Comparison of ENCODE assay signal across 15 cellular contexts in genomic region chr1:172351761-172352161, GRCh38.
DNase-seq lines count a peak whose midpoint lies in the region; ATAC-seq, FAIRE-seq and TF ChIP-seq lines count a peak whose summit lies in the region.
"Had no signal": no experiment of that assay in that cellular context is flagged by ENCODE, and none has a peak within 500 bp of the region (broad histone marks: within the 10 kb centered on the region; RNA-seq: fewer than 3 reads in every experiment).

No MANE protein-coding gene starts in this region.

- DNase-seq in EL: peak; percentile 57
- DNase-seq in RCC 7860 (ENCODE audit: low spot score): peak; percentile 81
- no peak for DNase-seq in endodermal cell
- no peak for DNase-seq in osteocyte (ENCODE audit: extremely low spot score, unreplicated experiment)
- DNase-seq in effector memory CD8-positive, alpha-beta T cell: no peak
- DNase-seq in Ammon's horn (ENCODE audit: low spot score): no peak
- DNase-seq in GM19239 (ENCODE audit: insufficient read length, low spot score): no peak
- no peak for DNase-seq in NCI-H82 (lab: John Stamatoyannopoulos, UW)
- DNase-seq: activated CD8-positive, alpha-beta memory T cell treated with anti-CD3 and anti-CD28 coated beads for 24 hours; activated naive CD8-positive, alpha-beta T cell treated with anti-CD3 and anti-CD28 coated beads for 36 hours; CD8-positive, alpha-beta T cell; left cardiac atrium; NCI-H1092; ovary had no signal

- WGBS in endodermal cell (ENCODE audit: insufficient coverage in 1 of 2, insufficient read length in 1 of 2), 2 experiments: 82 to 86% methylated on average over 3 of the region's 3 CpGs

- H3K9me3 Mint-ChIP-seq in endodermal cell (peaks cover 14% of the 10 kb centered on the region), osteocyte (ENCODE audit: unreplicated experiment) (peaks cover 14% of the 10 kb centered on the region)
- H3K9me3 Mint-ChIP-seq in effector memory CD8-positive, alpha-beta T cell: peaks cover 0 to 7% of the 10 kb centered on the region in 2 donors

- no peaks in the 10 kb centered on the region for H3K27me3 ChIP-seq in endodermal cell (ENCODE audit: control insufficient read depth, insufficient read depth, low read length, poor library complexity, severe bottlenecking)
- H3K27me3 ChIP-seq: ovary, suprapubic skin had no signal

- H3K4me3 Mint-ChIP-seq in endodermal cell (no peak overlapping the region), osteocyte (ENCODE audit: unreplicated experiment) (no peak overlapping the region)
- no peak overlapping the region for H3K4me3 Mint-ChIP-seq in effector memory CD8-positive, alpha-beta T cell
- H3K4me3 Mint-ChIP-seq: activated naive CD8-positive, alpha-beta T cell treated with anti-CD3 and anti-CD28 coated beads for 36 hours; CD8-positive, alpha-beta T cell had no signal

- peaks cover 7% of the 10 kb centered on the region for H3K4me1 Mint-ChIP-seq in endodermal cell
- peaks cover 60% of the 10 kb centered on the region for H3K4me1 Mint-ChIP-seq in osteocyte (ENCODE audit: unreplicated experiment)
- H3K4me1 Mint-ChIP-seq in effector memory CD8-positive, alpha-beta T cell (ENCODE audit: low read depth in 2 of 2): peaks cover 11 to 22% of the 10 kb centered on the region in 2 donors

- no peaks in the 10 kb centered on the region for H3K27me3 Mint-ChIP-seq in endodermal cell (ENCODE audit: insufficient read depth)
- no peaks in the 10 kb centered on the region for H3K27me3 Mint-ChIP-seq in osteocyte (ENCODE audit: unreplicated experiment)
- H3K27me3 Mint-ChIP-seq in effector memory CD8-positive, alpha-beta T cell: no peaks in the 10 kb centered on the region
- H3K27me3 Mint-ChIP-seq: activated naive CD8-positive, alpha-beta T cell treated with anti-CD3 and anti-CD28 coated beads for 36 hours had no signal

- no peaks in the 10 kb centered on the region for H3K36me3 Mint-ChIP-seq in endodermal cell (ENCODE audit: low read depth)
- H3K36me3 Mint-ChIP-seq in osteocyte (ENCODE audit: unreplicated experiment): peaks cover 2% of the 10 kb centered on the region
- H3K36me3 Mint-ChIP-seq in effector memory CD8-positive, alpha-beta T cell (ENCODE audit: insufficient read depth): no peaks in the 10 kb centered on the region
- H3K36me3 Mint-ChIP-seq: CD8-positive, alpha-beta T cell had no signal

- H3K36me3 ChIP-seq in endodermal cell (ENCODE audit: control insufficient read depth, insufficient read depth, low read length): no peaks in the 10 kb centered on the region
- H3K36me3 ChIP-seq: ovary, suprapubic skin had no signal

- TF ChIP-seq CTCF in endodermal cell (conservative IDR thresholded peaks at IDR 0.05): no peak
- TF ChIP-seq CTCF in osteocyte (IDR thresholded peaks at IDR 0.05): no peak

- no peak for ATAC-seq in effector memory CD8-positive, alpha-beta T cell (replicated peaks)
- ATAC-seq: CD8-positive, alpha-beta T cell; left cardiac atrium had no signal

- H3K4me1 ChIP-seq in endodermal cell (ENCODE audit: control insufficient read depth, insufficient read depth, low read length): no peaks in the 10 kb centered on the region

- peak overlapping the region; percentile 25 for H3K27ac ChIP-seq in endodermal cell (ENCODE audit: low read depth, low read length)
- H3K27ac ChIP-seq: ovary, suprapubic skin had no signal

- no peak overlapping the region for H3K27ac Mint-ChIP-seq in endodermal cell
- H3K27ac Mint-ChIP-seq in osteocyte (ENCODE audit: unreplicated experiment): peak overlapping the region; percentile 86
- H3K27ac Mint-ChIP-seq in effector memory CD8-positive, alpha-beta T cell: no peak overlapping the region
- H3K27ac Mint-ChIP-seq: activated naive CD8-positive, alpha-beta T cell treated with anti-CD3 and anti-CD28 coated beads for 36 hours; CD8-positive, alpha-beta T cell had no signal

- H3K4me3 ChIP-seq in endodermal cell (ENCODE audit: low read length): no peak overlapping the region
- H3K4me3 ChIP-seq: ovary, suprapubic skin had no signal

- H3K9ac ChIP-seq in endodermal cell (ENCODE audit: extremely low read depth, low read length, poor library complexity, severe bottlenecking): no peak overlapping the region

- FAIRE-seq in RCC 7860 (lab: Jason Lieb, UNC) (no peak), GM19239 (lab: Jason Lieb, UNC) (no peak)

- H3K9me3 ChIP-seq in endodermal cell (ENCODE audit: control insufficient read depth, low read length): peaks cover 9% of the 10 kb centered on the region
- H3K9me3 ChIP-seq: ovary, suprapubic skin had no signal

Comparison
In these comparisons a context has a peak if more than half of its experiments do, and no peak if none do; other contexts are left out.
1. DNase-seq: peak in EL (single experiment) and RCC 7860 (single experiment); none in endodermal cell (single experiment), osteocyte (single experiment), effector memory CD8-positive, alpha-beta T cell (0 of 3), Ammon's horn (single experiment), GM19239 (single experiment) and NCI-H82 (single experiment).